ENCODE assay signal across 10 cellular contexts in genomic region chr6:18388942-18389341, GRCh38. TPM values are rescaled to one million over a fixed set of nuclear protein-coding genes. Genes with fewer than 3 reads are reported as not detected.
A peak's percentile ranks its signal among the peaks of the same experiment; 100 is the strongest.
DNase-seq lines count a peak whose midpoint lies in the region; ATAC-seq, FAIRE-seq and TF ChIP-seq lines count a peak whose summit lies in the region.
"Had no signal": no experiment of that assay in that cellular context is flagged by ENCODE, and none has a peak within 500 bp of the region (broad histone marks: within the 10 kb centered on the region; RNA-seq: fewer than 3 reads in every experiment).

No MANE protein-coding gene starts in this region.

- H3K27me3 ChIP-seq in heart right ventricle (no peaks in the 10 kb centered on the region), breast epithelium (no peaks in the 10 kb centered on the region)

- intact Hi-C loops in heart right ventricle (cut with DNase I): loop anchor here in 3 of 10 donors (5.0 kb wide), 3 partner anchors 57 to 113 kb away; no protein-coding TSS in a partner anchor
- intact Hi-C loops in cardiac septum (cut with DNase I): no loop called here
- intact Hi-C loops in breast epithelium (cut with DNase I; ENCODE audit: low total_unique reads): no loop called here

- TF ChIP-seq CTCF in heart right ventricle (IDR thresholded peaks at IDR 0.05): no peak
- no peak for TF ChIP-seq CTCF in breast epithelium (IDR thresholded peaks at IDR 0.05)
- no peak for TF ChIP-seq CTCF in GM20000 (IDR thresholded peaks at IDR 0.05; ENCODE audit: extremely low read depth, missing control alignments)

- H3K4me1 ChIP-seq in heart right ventricle (peaks cover 0 to 74% (median 37%) of the 10 kb centered on the region in 9 donors), breast epithelium (peaks cover 0 to 10% of the 10 kb centered on the region in 2 donors)

- no peaks in the 10 kb centered on the region for H3K36me3 ChIP-seq in heart right ventricle
- H3K36me3 ChIP-seq in breast epithelium: no peaks in the 10 kb centered on the region

- H3K9me3 ChIP-seq in heart right ventricle: no peaks in the 10 kb centered on the region
- no peaks in the 10 kb centered on the region for H3K9me3 ChIP-seq in breast epithelium
- H3K9me3 ChIP-seq: Caco-2 had no signal

- peak overlapping the region in 9 of 10 donors; percentile 20 to 89 (median 83) for H3K27ac ChIP-seq in heart right ventricle
- peak overlapping the region; percentile 65 to 79 for H3K27ac ChIP-seq in breast epithelium

- WGBS in heart right ventricle, 2 donors: 39 to 57% methylated on average over 1 of the region's 1 CpG

- H3K4me3 ChIP-seq in heart right ventricle: peak overlapping the region; percentile 54 to 88 (median 68)
- H3K4me3 ChIP-seq in breast epithelium: peak overlapping the region; percentile 50 to 65 (median 63)

- TF ChIP-seq POLR2A in breast epithelium (IDR thresholded peaks at IDR 0.05): no peak

- no peak for FAIRE-seq in urothelium cell line (lab: Jason Lieb, UNC)

- DNase-seq in heart right ventricle: no peak
- no peak for DNase-seq in cardiac septum (ENCODE audit: low spot score)
- DNase-seq in breast epithelium (ENCODE audit: low spot score in 2 of 2): no peak
- peak; percentile 30 for DNase-seq in medulla oblongata (ENCODE audit: extremely low spot score)
- DNase-seq in urothelium cell line (ENCODE audit: low spot score): peak; percentile 17
- no peak for DNase-seq in SHP77 (lab: John Stamatoyannopoulos, UW)
- DNase-seq in GM20000 (ENCODE audit: low spot score): no peak
- DNase-seq: Caco-2; stimulated activated CD4-positive, alpha-beta T cell treated with anti-CD3 and anti-CD28 coated beads, Interleukin-1b, Interleukin-23, amount 100 ng/mL, for 48 hours had no signal

- ATAC-seq in heart right ventricle (no peak), HG02840 (IDR thresholded peaks at IDR 0.05; ENCODE audit: low FRiP score, unreplicated experiment) (no peak)

RNA-seq across cellular contexts. Expression of gene RNF144B, which starts 1.8 kb away (rescaled TPM):
- total RNA-seq in heart right ventricle (10 to 100 TPM in 5 of 10 donors, 1 to 10 TPM in 5; 4.6 to 25.5 (median 12.1) TPM), cardiac septum (9.3 TPM), breast epithelium (10 to 100 TPM; 24.3 to 37.0 (median 24.8) TPM)
- 1 to 10 TPM; 6.1 to 8.3 TPM for polyA plus RNA-seq in heart right ventricle

Comparison
In these comparisons a context has a peak if more than half of its experiments do, and no peak if none do; other contexts are left out.
1. DNase-seq: peak in medulla oblongata (single experiment) and urothelium cell line (single experiment); none in heart right ventricle (0 of 2), cardiac septum (single experiment), breast epithelium (0 of 2), SHP77 (0 of 2) and GM20000 (single experiment).